In the genomic region with DNA sequence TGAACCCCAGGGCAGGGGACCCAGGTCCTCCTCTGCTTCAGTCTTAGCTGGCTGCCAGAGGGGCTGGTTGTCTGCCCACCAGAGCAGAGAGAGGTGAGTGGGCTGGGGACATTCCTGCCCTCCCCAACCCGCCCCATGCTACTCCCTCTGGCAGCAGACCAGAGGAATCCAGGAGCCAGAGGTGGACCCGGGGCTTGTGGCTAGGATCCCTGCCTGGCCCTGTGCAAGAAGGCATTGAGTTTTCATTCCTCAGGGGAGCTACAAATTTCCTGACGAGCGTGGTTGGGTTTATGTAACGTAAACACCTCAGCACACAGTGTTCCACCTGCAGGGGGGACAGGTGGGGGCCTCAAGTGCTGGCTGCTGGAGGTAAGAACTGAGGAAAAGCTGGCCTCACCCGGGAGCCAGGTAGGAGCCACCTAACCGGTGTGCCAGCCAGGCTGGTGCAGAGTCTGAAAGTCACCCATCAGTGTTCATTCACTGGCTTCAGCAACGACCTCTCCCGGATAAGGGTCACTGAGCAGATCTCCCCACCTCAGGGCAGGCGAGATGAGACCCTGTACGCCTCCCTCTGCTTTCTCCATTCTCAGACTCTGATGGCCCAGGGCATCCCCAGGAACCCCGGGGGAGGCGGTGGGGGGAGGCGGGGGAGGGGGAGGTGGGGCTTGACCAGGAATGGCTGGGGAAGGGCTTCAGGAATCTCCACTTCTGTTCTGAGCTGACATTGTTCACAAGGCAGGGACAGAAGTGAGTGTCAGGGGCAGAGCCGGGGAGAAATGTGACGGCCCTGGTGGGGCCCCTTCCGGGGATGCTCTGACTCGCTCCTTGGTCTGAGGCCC, we compare ENCODE assay signal across 13 cellular contexts.
DNase-seq lines count a peak whose midpoint lies in the region; ATAC-seq and TF ChIP-seq lines count a peak whose summit lies in the region.
"Had no signal": no experiment of that assay in that cellular context is flagged by ENCODE, and none has a peak within 500 bp of the region (broad histone marks: within the 10 kb centered on the region; RNA-seq: fewer than 3 reads in every experiment).

No MANE protein-coding gene starts in this region.

- H3K4me3 ChIP-seq in HUES6 (ENCODE audit: low read depth, low read length) = no peak overlapping the region
- no peak overlapping the region for H3K4me3 ChIP-seq in RWPE2 (ENCODE audit: severe bottlenecking)
- no peak overlapping the region for H3K4me3 ChIP-seq in left ventricle myocardium inferior
- no peak overlapping the region for H3K4me3 ChIP-seq in sigmoid colon

- DNase-seq in RWPE2 (ENCODE audit: low spot score) (peak; percentile 37), left ventricle myocardium inferior (no peak), sigmoid colon (peak; percentile 59), GM10248 (ENCODE audit: extremely low spot score) (no peak), NCI-H2029 treated with DMSO at 0.1 percent for 48 hours (lab: John Stamatoyannopoulos, UW) (no peak), nucleus accumbens (lab: John Stamatoyannopoulos, UW) (no peak)
- DNase-seq: EL; KG1; NCI-H1436 treated with DMSO at 0.1 percent for 48 hours; SK-N-SH; stimulated activated CD4-positive, alpha-beta T cell treated with anti-CD3 and anti-CD28 coated beads, Interleukin-4, amount 100 ng/mL, for 1 hour had no signal

- CTCF ChIA-PET in GM10248 (lab: Yijun Ruan, JAX) = no interaction called here

- H3K9me3 ChIP-seq in HUES6 (ENCODE audit: control insufficient read depth, insufficient read depth, low read depth, low read length) (peaks cover 9% of the 10 kb centered on the region), RWPE2 (ENCODE audit: severe bottlenecking) (no peaks in the 10 kb centered on the region), left ventricle myocardium inferior (replicated peaks) (no peaks in the 10 kb centered on the region), sigmoid colon (no peaks in the 10 kb centered on the region)
- H3K9me3 ChIP-seq: SK-N-SH had no signal

- TF ChIP-seq POLR2A in sigmoid colon (IDR thresholded peaks at IDR 0.05) = no peak

- H3K27me3 ChIP-seq in HUES6 (ENCODE audit: control insufficient read depth, insufficient read depth, low read length) (peaks cover 3% of the 10 kb centered on the region; the same call in 1 of the 2 replicates), RWPE2 (ENCODE audit: insufficient read depth, poor library complexity, severe bottlenecking) (no peaks in the 10 kb centered on the region), left ventricle myocardium inferior (ENCODE audit: low read depth) (no peaks in the 10 kb centered on the region), sigmoid colon (no peaks in the 10 kb centered on the region)

- peaks cover 10% of the 10 kb centered on the region; the same call in 1 of the 2 replicates for H3K4me1 ChIP-seq in HUES6 (ENCODE audit: control insufficient read depth, insufficient read depth, low read length)
- H3K4me1 ChIP-seq in RWPE2 (ENCODE audit: insufficient read depth, poor library complexity, severe bottlenecking) = no peaks in the 10 kb centered on the region
- H3K4me1 ChIP-seq in left ventricle myocardium inferior = peaks cover 55% of the 10 kb centered on the region
- peaks cover 0 to 25% (median 21%) of the 10 kb centered on the region in 4 donors for H3K4me1 ChIP-seq in sigmoid colon

- H3K27ac ChIP-seq in HUES6 (ENCODE audit: low read depth, low read length) (no peak overlapping the region), RWPE2 (ENCODE audit: poor library complexity, severe bottlenecking) (no peak overlapping the region), left ventricle myocardium inferior (replicated peaks) (peak overlapping the region; percentile 92), sigmoid colon (peak overlapping the region; percentile 47 to 82 (median 55))

- intact Hi-C loops in left ventricle myocardium inferior (cut with micrococcal nuclease) = no loop called here
- intact Hi-C loops in sigmoid colon (cut with DNase I) = loop anchor here (2.0 kb wide), 1 partner anchor 43 kb away; no protein-coding TSS in a partner anchor

- no peak for TF ChIP-seq CTCF in RWPE2 (IDR thresholded peaks at IDR 0.05; ENCODE audit: poor library complexity, severe bottlenecking)
- no peak for TF ChIP-seq CTCF in left ventricle myocardium inferior (IDR thresholded peaks at IDR 0.05; ENCODE audit: borderline replicate concordance)
- no peak for TF ChIP-seq CTCF in sigmoid colon (IDR thresholded peaks at IDR 0.05)
- no peak for TF ChIP-seq CTCF in GM10248 (IDR thresholded peaks at IDR 0.05; ENCODE audit: control extremely low read depth, extremely low read depth, low read depth, missing control alignments)

- H3K36me3 ChIP-seq in HUES6 (ENCODE audit: control insufficient read depth, insufficient read depth, low read length) (no peaks in the 10 kb centered on the region), RWPE2 (ENCODE audit: low read depth) (no peaks in the 10 kb centered on the region), left ventricle myocardium inferior (no peaks in the 10 kb centered on the region), sigmoid colon (no peaks in the 10 kb centered on the region)

- peak in 1 of 4 donors; percentile 8 for TF ChIP-seq EP300 in sigmoid colon (IDR thresholded peaks at IDR 0.05)

- POLR2A ChIA-PET in GM10248 (lab: Yijun Ruan, JAX) = no interaction called here

- 80% methylated on average over 18 of the region's 18 CpGs for WGBS in sigmoid colon, 2 donors

- ATAC-seq in RWPE2 (ENCODE audit: low read depth) (no peak), HG03432 (IDR thresholded peaks at IDR 0.05; ENCODE audit: unreplicated experiment) (no peak)

- H3K9ac ChIP-seq in HUES6 (ENCODE audit: low read length) = peak overlapping the region; percentile 28
- H3K9ac ChIP-seq: SK-N-SH had no signal

Comparison
In these comparisons a context has a peak if more than half of its experiments do, and no peak if none do; other contexts are left out.
1. H3K27ac ChIP-seq: peak in left ventricle myocardium inferior (single experiment) and sigmoid colon (4 of 4); none in HUES6 (single experiment) and RWPE2 (single experiment).
2. DNase-seq: peak in RWPE2 (single experiment) and sigmoid colon (single experiment); none in left ventricle myocardium inferior (single experiment), GM10248 (single experiment), NCI-H2029 treated with DMSO at 0.1 percent for 48 hours (single experiment) and nucleus accumbens (0 of 56).